ENCODE assay signal across 8 cellular contexts in the genomic region with DNA sequence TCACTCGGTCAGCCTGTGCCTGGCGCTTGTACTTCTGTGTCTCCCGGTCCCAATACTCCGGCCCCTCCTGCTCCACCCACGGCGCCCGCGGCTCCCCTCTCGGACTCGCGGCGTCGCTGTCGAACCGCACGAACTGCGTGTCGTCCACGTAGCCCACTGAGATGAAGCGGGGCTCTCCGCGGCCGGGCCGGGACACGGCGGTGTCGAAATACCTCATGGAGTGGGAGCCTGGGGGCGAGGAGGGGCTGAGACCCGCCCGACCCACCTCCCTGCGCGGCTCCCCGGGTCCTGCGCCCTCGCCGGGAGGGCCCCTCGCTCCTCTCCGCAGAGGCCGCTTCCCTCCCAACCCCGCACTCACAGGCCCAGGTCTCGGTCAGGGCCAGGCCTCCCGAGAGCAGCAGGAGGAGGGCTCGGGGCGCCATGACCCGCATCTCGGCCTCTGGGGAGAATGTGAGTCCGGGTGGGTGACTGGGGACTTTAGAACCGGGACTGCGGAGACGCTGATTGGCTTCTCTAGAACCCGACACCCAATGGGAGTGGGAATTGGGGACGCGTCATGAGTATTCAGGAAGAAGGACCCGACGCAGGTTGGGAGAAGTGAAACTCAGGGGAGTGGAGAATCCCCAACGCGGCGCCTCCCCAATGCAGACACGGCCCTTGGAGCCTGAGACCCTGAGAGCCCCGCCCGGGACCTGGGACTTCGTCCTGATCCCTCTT. TPM values are rescaled to one million over a fixed set of nuclear protein-coding genes. Genes with fewer than 3 reads are reported as not detected.
A peak's percentile ranks its signal among the peaks of the same experiment; 100 is the strongest.
DNase-seq lines count a peak whose midpoint lies in the region; ATAC-seq, FAIRE-seq and TF ChIP-seq lines count a peak whose summit lies in the region.

TSS of gene HLA-C (minus strand) at position 452 of the 717 bp plus-strand sequence. CDS start at position 431, 21 bp downstream.

- TF ChIP-seq POLR2A in body of pancreas (IDR thresholded peaks at IDR 0.05) = peak; percentile 78 to 94 (median 88)
- peak in 1 of 2 donors; percentile 91 for TF ChIP-seq POLR2A in sigmoid colon (IDR thresholded peaks at IDR 0.05)

- H3K4me1 ChIP-seq in body of pancreas = peaks cover 16% of the 10 kb centered on the region
- H3K4me1 ChIP-seq in sigmoid colon = peaks cover 0 to 12% (median 3%) of the 10 kb centered on the region in 4 donors

- 0% methylated on average over 23 to 49 of the region's 62 CpGs for WGBS in body of pancreas, 2 donors
- 0% methylated on average over 62 of the region's 62 CpGs for WGBS in sigmoid colon, 2 donors

- no peaks in the 10 kb centered on the region for H3K9me3 ChIP-seq in body of pancreas
- no peaks in the 10 kb centered on the region for H3K9me3 ChIP-seq in sigmoid colon

- intact Hi-C loops in body of pancreas (cut with DNase I) = no loop called here
- intact Hi-C loops in sigmoid colon (cut with DNase I) = loop anchor here (1.0 to 5.0 kb wide), 3 partner anchors 75 to 134 kb away; partner anchors contain the start of gene PSORS1C2

- peak; percentile 7 for FAIRE-seq in TTC549 (lab: Jason Lieb, UNC)

- DNase-seq in NCI-H2029 treated with DMSO at 0.1 percent for 48 hours (lab: John Stamatoyannopoulos, UW) = peak; percentile 79
- peak; percentile 91 to 96 (median 94) for DNase-seq in body of pancreas
- peak; percentile 84 for DNase-seq in iPS DF 4.7 (ENCODE audit: extremely low read depth, low spot score)
- DNase-seq in sigmoid colon = peak; percentile 98
- no peak for DNase-seq in NCI-H446 treated with DMSO at 0.1 percent for 48 hours (lab: John Stamatoyannopoulos, UW)

- H3K4me3 ChIP-seq in body of pancreas = peak within 1 kb of the TSS in 1 of 2 donors; percentile 41
- peak within 1 kb of the TSS; percentile 49 to 95 (median 82) for H3K4me3 ChIP-seq in sigmoid colon

- H3K27ac ChIP-seq in body of pancreas (peak within 1 kb of the TSS; percentile 75 to 98 (median 95)), sigmoid colon (peak within 1 kb of the TSS; percentile 76 to 98 (median 96))

- ATAC-seq in GM18502 (IDR thresholded peaks at IDR 0.05; ENCODE audit: poor library complexity, unreplicated experiment) (peak; percentile 86), HG02973 (IDR thresholded peaks at IDR 0.05; ENCODE audit: unreplicated experiment) (peak; percentile 71), body of pancreas (peak; percentile 97)

- H3K36me3 ChIP-seq in body of pancreas (replicated peaks in 1 of 2; ENCODE audit: insufficient read depth in 1 of 2, low read depth in 2 of 2) (no peaks in the 10 kb centered on the region), sigmoid colon (peaks cover 0 to 10% (median 6%) of the 10 kb centered on the region in 4 donors)

- H3K27me3 ChIP-seq in body of pancreas (no peaks in the 10 kb centered on the region), sigmoid colon (no peaks in the 10 kb centered on the region)

- no peak for TF ChIP-seq EP300 in sigmoid colon (IDR thresholded peaks at IDR 0.05)

- TF ChIP-seq CTCF in body of pancreas (IDR thresholded peaks at IDR 0.05) (peak in 1 of 7 experiments; percentile 16), sigmoid colon (IDR thresholded peaks at IDR 0.05) (no peak)

RNA-seq across cellular contexts. Expression of gene HLA-C, which starts in this region (rescaled TPM):
- total RNA-seq in body of pancreas = 100 to 1,000 TPM in 1 of 2 donors, 10 to 100 TPM in 1; 93.9 to 364 TPM
- total RNA-seq in sigmoid colon = 100 to 1,000 TPM; 129 to 351 (median 273) TPM
- 100 to 1,000 TPM; 166 to 907 (median 437) TPM for polyA plus RNA-seq in sigmoid colon
